In genomic region chr3:5198313-5198677, GRCh38 we compare ENCODE assay signal across 12 cellular contexts. TPM values are rescaled to one million over a fixed set of nuclear protein-coding genes. Genes with fewer than 3 reads are reported as not detected.
A peak's percentile ranks its signal among the peaks of the same experiment; 100 is the strongest.
DNase-seq lines count a peak whose midpoint lies in the region; ATAC-seq and TF ChIP-seq lines count a peak whose summit lies in the region.
"Had no signal": no experiment of that assay in that cellular context is flagged by ENCODE, and none has a peak within 500 bp of the region (broad histone marks: within the 10 kb centered on the region; RNA-seq: fewer than 3 reads in every experiment).

No MANE protein-coding gene starts in this region.

- peak overlapping the region; percentile 80 for H3K27ac ChIP-seq in CD4-positive, CD25-positive, alpha-beta regulatory T cell (ENCODE audit: insufficient read depth, low read length, poor library complexity, severe bottlenecking)

- H3K4me3 Mint-ChIP-seq in CD4-positive, CD25-positive, alpha-beta regulatory T cell, result peak overlapping the region; percentile 3 to 69 (median 42)
- H3K4me3 Mint-ChIP-seq in IgD-negative memory B cell (peak overlapping the region; percentile 9 to 88 (median 87)), natural killer cell (no peak overlapping the region)
- peak overlapping the region; percentile 56 for H3K4me3 Mint-ChIP-seq in activated naive CD8-positive, alpha-beta T cell treated with anti-CD3 and anti-CD28 coated beads, Interleukin-2, amount 10 ng/mL, durations not matched to agents 7 days and 5 days

- POLR2A ChIA-PET in activated naive CD8-positive, alpha-beta T cell treated with anti-CD3 and anti-CD28 coated beads, Interleukin-2, amount 10 ng/mL, durations not matched to agents 7 days and 5 days (lab: Charles Lee), result interaction anchor here (4.4 kb wide), 1 partner anchor 11 kb away, joined by 72 read pairs; the partner anchor contains the start of gene EDEM1

- H3K4me3 ChIP-seq in CD4-positive, CD25-positive, alpha-beta regulatory T cell (ENCODE audit: low read depth, low read length), result peak overlapping the region; percentile 45

- H3K4me1 Mint-ChIP-seq in CD4-positive, CD25-positive, alpha-beta regulatory T cell, result peaks cover 38 to 82% (median 67%) of the 10 kb centered on the region in 4 donors
- H3K4me1 Mint-ChIP-seq in IgD-negative memory B cell (peaks cover 44 to 60% (median 57%) of the 10 kb centered on the region in 3 donors), natural killer cell (peaks cover 53 to 58% of the 10 kb centered on the region in 2 donors)
- peaks cover 59% of the 10 kb centered on the region for H3K4me1 Mint-ChIP-seq in activated naive CD8-positive, alpha-beta T cell treated with anti-CD3 and anti-CD28 coated beads, Interleukin-2, amount 10 ng/mL, durations not matched to agents 7 days and 5 days

- peak overlapping the region; percentile 91 to 95 (median 94) for H3K27ac Mint-ChIP-seq in CD4-positive, CD25-positive, alpha-beta regulatory T cell
- H3K27ac Mint-ChIP-seq in IgD-negative memory B cell (peak overlapping the region; percentile 93 to 98 (median 97)), natural killer cell (peak overlapping the region; percentile 83 to 92)
- peak overlapping the region; percentile 91 for H3K27ac Mint-ChIP-seq in activated naive CD8-positive, alpha-beta T cell treated with anti-CD3 and anti-CD28 coated beads, Interleukin-2, amount 10 ng/mL, durations not matched to agents 7 days and 5 days

- intact Hi-C loops in natural killer cell (cut with micrococcal nuclease), result no loop called here

- H3K36me3 ChIP-seq in CD4-positive, CD25-positive, alpha-beta regulatory T cell (ENCODE audit: control insufficient read depth, insufficient read depth, low read length), result peaks cover 41% of the 10 kb centered on the region

- H3K9me3 ChIP-seq in CD4-positive, CD25-positive, alpha-beta regulatory T cell (ENCODE audit: control insufficient read depth in 2 of 2, low read length in 2 of 2), result no peaks in the 10 kb centered on the region

- no peaks in the 10 kb centered on the region for H3K27me3 ChIP-seq in CD4-positive, CD25-positive, alpha-beta regulatory T cell (ENCODE audit: control insufficient read depth, insufficient read depth, low read length)

- DNase-seq in CD4-positive, CD25-positive, alpha-beta regulatory T cell, result peak in 1 of 3 donors; percentile 28
- no peak for DNase-seq in activated naive CD8-positive, alpha-beta T cell treated with anti-CD3 and anti-CD28 coated beads, Interleukin-2, amount 10 ng/mL, durations not matched to agents 7 days and 5 days
- DNase-seq in natural killer cell (no peak), NCI-H1930 (lab: John Stamatoyannopoulos, UW) (no peak), CD1c-positive myeloid dendritic cell (ENCODE audit: extremely low spot score) (no peak), AG08396 (ENCODE audit: low spot score) (no peak)
- DNase-seq: amniotic stem cell, DMS 273 treated with DMSO at 0.1 percent for 48 hours, NCI-H2171 treated with DMSO at 0.1 percent for 48 hours, SHP77 treated with DMSO at 0.1 percent for 48 hours had no signal

- H3K27me3 Mint-ChIP-seq in CD4-positive, CD25-positive, alpha-beta regulatory T cell, result no peaks in the 10 kb centered on the region
- H3K27me3 Mint-ChIP-seq in IgD-negative memory B cell, result peaks cover 1% of the 10 kb centered on the region
- H3K27me3 Mint-ChIP-seq in activated naive CD8-positive, alpha-beta T cell treated with anti-CD3 and anti-CD28 coated beads, Interleukin-2, amount 10 ng/mL, durations not matched to agents 7 days and 5 days, result no peaks in the 10 kb centered on the region
- H3K27me3 Mint-ChIP-seq in natural killer cell (ENCODE audit: low read depth in 2 of 2), result no peaks in the 10 kb centered on the region

- no peak for ATAC-seq in CD4-positive, CD25-positive, alpha-beta regulatory T cell (ENCODE audit: low read depth in 2 of 2)
- no peak for ATAC-seq in activated naive CD8-positive, alpha-beta T cell treated with anti-CD3 and anti-CD28 coated beads, Interleukin-2, amount 10 ng/mL, durations not matched to agents 7 days and 5 days (ENCODE audit: low read depth)
- no peak for ATAC-seq in natural killer cell
- ATAC-seq in esophagus mucosa, result no peak

- peaks cover 71% of the 10 kb centered on the region for H3K4me1 ChIP-seq in CD4-positive, CD25-positive, alpha-beta regulatory T cell (ENCODE audit: control insufficient read depth, insufficient read depth, low read length, poor library complexity, severe bottlenecking)

- TF ChIP-seq CTCF in natural killer cell (IDR thresholded peaks at IDR 0.05), result no peak

- peaks cover 41% of the 10 kb centered on the region for H3K36me3 Mint-ChIP-seq in CD4-positive, CD25-positive, alpha-beta regulatory T cell
- H3K36me3 Mint-ChIP-seq in IgD-negative memory B cell, result peaks cover 22% of the 10 kb centered on the region
- H3K36me3 Mint-ChIP-seq in activated naive CD8-positive, alpha-beta T cell treated with anti-CD3 and anti-CD28 coated beads, Interleukin-2, amount 10 ng/mL, durations not matched to agents 7 days and 5 days, result peaks cover 50% of the 10 kb centered on the region
- peaks cover 7% of the 10 kb centered on the region for H3K36me3 Mint-ChIP-seq in natural killer cell

- H3K9me3 Mint-ChIP-seq in CD4-positive, CD25-positive, alpha-beta regulatory T cell, result peaks cover 0 to 3% (median 0%) of the 10 kb centered on the region in 7 donors
- H3K9me3 Mint-ChIP-seq in IgD-negative memory B cell (peaks cover 0 to 2% (median 0%) of the 10 kb centered on the region in 3 donors), natural killer cell (no peaks in the 10 kb centered on the region)
- no peaks in the 10 kb centered on the region for H3K9me3 Mint-ChIP-seq in activated naive CD8-positive, alpha-beta T cell treated with anti-CD3 and anti-CD28 coated beads, Interleukin-2, amount 10 ng/mL, durations not matched to agents 7 days and 5 days

RNA-seq across cellular contexts. Expression of gene EDEM1, which starts 10.8 kb away (rescaled TPM):
- total RNA-seq in CD4-positive, CD25-positive, alpha-beta regulatory T cell, result 99.3 TPM
- polyA plus RNA-seq in CD4-positive, CD25-positive, alpha-beta regulatory T cell, result 10 to 100 TPM; 51.1 to 56.8 (median 54.5) TPM
- polyA plus RNA-seq in IgD-negative memory B cell, result 58.4 TPM
- total RNA-seq in activated naive CD8-positive, alpha-beta T cell treated with anti-CD3 and anti-CD28 coated beads, Interleukin-2, amount 10 ng/mL, durations not matched to agents 7 days and 5 days, result 10 to 100 TPM; 92.5 to 94.2 TPM
- total RNA-seq in natural killer cell (10 to 100 TPM; 55.3 to 64.2 (median 59.9) TPM), esophagus mucosa (37.3 TPM)
